1 cellular context compared by ENCODE assay signal in the genomic region with DNA sequence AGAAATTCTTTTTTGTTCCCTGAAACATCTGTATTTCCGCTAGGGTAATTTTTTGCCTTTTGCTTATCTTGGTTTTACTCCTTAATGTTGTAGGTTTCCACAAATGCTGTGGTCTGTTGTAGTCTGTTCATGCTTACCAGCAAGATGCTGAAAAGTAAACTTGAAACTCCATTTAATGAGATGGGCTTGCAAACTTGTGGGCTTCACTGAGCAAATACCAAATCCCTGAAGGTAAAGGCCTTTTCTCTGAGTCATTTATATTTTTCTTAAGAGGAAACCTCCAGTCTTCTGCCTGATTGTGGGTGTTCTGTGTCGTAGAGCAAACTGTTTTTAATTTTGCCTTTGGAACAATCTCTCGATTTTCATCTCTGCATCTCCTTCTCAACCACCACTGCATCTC.
TF ChIP-seq lines count a peak whose summit lies in the region.

No MANE protein-coding gene starts in this region.

TF ChIP-seq in GM12878, 131 proteins besides CTCF, POLR2A, EP300 and RAD21 (continued from another document):
- TF ChIP-seq DPF2 (IDR thresholded peaks at IDR 0.05) (peak; percentile 78), BCL11A (IDR thresholded peaks at IDR 0.05; ENCODE audit: low read depth, low read length) (peak; percentile 92), YY1 (IDR thresholded peaks at IDR 0.05; ENCODE audit: low read depth, low read length) (no peak), IRF4 (IDR thresholded peaks at IDR 0.05; ENCODE audit: low read depth, low read length) (peak; percentile 50; the same call in 1 of the 2 replicates), ATF2 (IDR thresholded peaks at IDR 0.05; ENCODE audit: low read length) (peak; percentile 70), GATAD2B (conservative IDR thresholded peaks at IDR 0.05; ENCODE audit: low read depth) (0 out of 2 replicates have a peak, but pooled peaks have one; percentile 37), IKZF2 (IDR thresholded peaks at IDR 0.05) (peak; percentile 77 to 86), SPI1 (IDR thresholded peaks at IDR 0.05; ENCODE audit: borderline replicate concordance, insufficient read depth, low read depth, low read length) (0 out of 2 replicates have a peak, but pooled peaks have one; percentile 16), NFIC (IDR thresholded peaks at IDR 0.05; ENCODE audit: low read depth, low read length) (peak; percentile 87), BACH1 (IDR thresholded peaks at IDR 0.05; ENCODE audit: borderline replicate concordance) (peak; percentile 22; the same call in 1 of the 2 replicates), MEF2B (IDR thresholded peaks at IDR 0.05; ENCODE audit: partially characterized antibody, poor library complexity, severe bottlenecking) (peak; percentile 31), RELB (IDR thresholded peaks at IDR 0.05; ENCODE audit: low read depth) (peak; percentile 46; the same call in 1 of the 2 replicates), ETV6 (conservative IDR thresholded peaks at IDR 0.05 in 1 of 2, IDR thresholded peaks at IDR 0.05 in 1 of 2; ENCODE audit: borderline replicate concordance in 1 of 2, low read depth in 1 of 2) (peak in 1 of 2 experiments; percentile 84; a peak in 1 of 4 replicates), POU2F2 (IDR thresholded peaks at IDR 0.05; ENCODE audit: borderline replicate concordance, low read depth, low read length) (peak; percentile 52; the same call in 1 of the 3 replicates), RBBP5 (conservative IDR thresholded peaks at IDR 0.05) (no peak), IKZF1 (conservative IDR thresholded peaks at IDR 0.05) (peak; percentile 73), CEBPZ (IDR thresholded peaks at IDR 0.05; ENCODE audit: low read depth, low read length) (no peak), NR2C1 (IDR thresholded peaks at IDR 0.05) (no peak), CREB1 (IDR thresholded peaks at IDR 0.05; ENCODE audit: low read depth) (0 out of 2 replicates have a peak, but pooled peaks have one; percentile 37), RUNX3 (IDR thresholded peaks at IDR 0.05; ENCODE audit: low read length) (peak; percentile 89), NBN (IDR thresholded peaks at IDR 0.05) (0 out of 2 replicates have a peak, but pooled peaks have one; percentile 42), MTA2 (IDR thresholded peaks at IDR 0.05; ENCODE audit: low read depth) (peak; percentile 95), PML (IDR thresholded peaks at IDR 0.05; ENCODE audit: low read length) (peak; percentile 52; the same call in 1 of the 2 replicates), MTA3 (IDR thresholded peaks at IDR 0.05; ENCODE audit: borderline replicate concordance, low read length) (peak; percentile 63; the same call in 1 of the 2 replicates), PAX5 (IDR thresholded peaks at IDR 0.05; ENCODE audit: borderline replicate concordance, low read depth, low read length) (0 out of 2 replicates have a peak, but pooled peaks have one; percentile 58)
- TF ChIP-seq, protein P1, sequence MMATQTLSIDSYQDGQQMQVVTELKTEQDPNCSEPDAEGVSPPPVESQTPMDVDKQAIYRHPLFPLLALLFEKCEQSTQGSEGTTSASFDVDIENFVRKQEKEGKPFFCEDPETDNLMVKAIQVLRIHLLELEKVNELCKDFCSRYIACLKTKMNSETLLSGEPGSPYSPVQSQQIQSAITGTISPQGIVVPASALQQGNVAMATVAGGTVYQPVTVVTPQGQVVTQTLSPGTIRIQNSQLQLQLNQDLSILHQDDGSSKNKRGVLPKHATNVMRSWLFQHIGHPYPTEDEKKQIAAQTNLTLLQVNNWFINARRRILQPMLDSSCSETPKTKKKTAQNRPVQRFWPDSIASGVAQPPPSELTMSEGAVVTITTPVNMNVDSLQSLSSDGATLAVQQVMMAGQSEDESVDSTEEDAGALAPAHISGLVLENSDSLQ (IDR thresholded peaks at IDR 0.05) = no peak
- TF ChIP-seq, protein P2, sequence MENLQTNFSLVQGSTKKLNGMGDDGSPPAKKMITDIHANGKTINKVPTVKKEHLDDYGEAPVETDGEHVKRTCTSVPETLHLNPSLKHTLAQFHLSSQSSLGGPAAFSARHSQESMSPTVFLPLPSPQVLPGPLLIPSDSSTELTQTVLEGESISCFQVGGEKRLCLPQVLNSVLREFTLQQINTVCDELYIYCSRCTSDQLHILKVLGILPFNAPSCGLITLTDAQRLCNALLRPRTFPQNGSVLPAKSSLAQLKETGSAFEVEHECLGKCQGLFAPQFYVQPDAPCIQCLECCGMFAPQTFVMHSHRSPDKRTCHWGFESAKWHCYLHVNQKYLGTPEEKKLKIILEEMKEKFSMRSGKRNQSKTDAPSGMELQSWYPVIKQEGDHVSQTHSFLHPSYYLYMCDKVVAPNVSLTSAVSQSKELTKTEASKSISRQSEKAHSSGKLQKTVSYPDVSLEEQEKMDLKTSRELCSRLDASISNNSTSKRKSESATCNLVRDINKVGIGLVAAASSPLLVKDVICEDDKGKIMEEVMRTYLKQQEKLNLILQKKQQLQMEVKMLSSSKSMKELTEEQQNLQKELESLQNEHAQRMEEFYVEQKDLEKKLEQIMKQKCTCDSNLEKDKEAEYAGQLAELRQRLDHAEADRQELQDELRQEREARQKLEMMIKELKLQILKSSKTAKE (IDR thresholded peaks at IDR 0.05; ENCODE audit: low read depth, poor library complexity, severe bottlenecking) = peak; percentile 67
- TF ChIP-seq, protein P3, sequence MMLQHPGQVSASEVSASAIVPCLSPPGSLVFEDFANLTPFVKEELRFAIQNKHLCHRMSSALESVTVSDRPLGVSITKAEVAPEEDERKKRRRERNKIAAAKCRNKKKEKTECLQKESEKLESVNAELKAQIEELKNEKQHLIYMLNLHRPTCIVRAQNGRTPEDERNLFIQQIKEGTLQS (IDR thresholded peaks at IDR 0.05; ENCODE audit: borderline replicate concordance, extremely low read depth, low read depth, low read length) = no peak
